8 cellular contexts compared by ENCODE assay signal in the genomic region with DNA sequence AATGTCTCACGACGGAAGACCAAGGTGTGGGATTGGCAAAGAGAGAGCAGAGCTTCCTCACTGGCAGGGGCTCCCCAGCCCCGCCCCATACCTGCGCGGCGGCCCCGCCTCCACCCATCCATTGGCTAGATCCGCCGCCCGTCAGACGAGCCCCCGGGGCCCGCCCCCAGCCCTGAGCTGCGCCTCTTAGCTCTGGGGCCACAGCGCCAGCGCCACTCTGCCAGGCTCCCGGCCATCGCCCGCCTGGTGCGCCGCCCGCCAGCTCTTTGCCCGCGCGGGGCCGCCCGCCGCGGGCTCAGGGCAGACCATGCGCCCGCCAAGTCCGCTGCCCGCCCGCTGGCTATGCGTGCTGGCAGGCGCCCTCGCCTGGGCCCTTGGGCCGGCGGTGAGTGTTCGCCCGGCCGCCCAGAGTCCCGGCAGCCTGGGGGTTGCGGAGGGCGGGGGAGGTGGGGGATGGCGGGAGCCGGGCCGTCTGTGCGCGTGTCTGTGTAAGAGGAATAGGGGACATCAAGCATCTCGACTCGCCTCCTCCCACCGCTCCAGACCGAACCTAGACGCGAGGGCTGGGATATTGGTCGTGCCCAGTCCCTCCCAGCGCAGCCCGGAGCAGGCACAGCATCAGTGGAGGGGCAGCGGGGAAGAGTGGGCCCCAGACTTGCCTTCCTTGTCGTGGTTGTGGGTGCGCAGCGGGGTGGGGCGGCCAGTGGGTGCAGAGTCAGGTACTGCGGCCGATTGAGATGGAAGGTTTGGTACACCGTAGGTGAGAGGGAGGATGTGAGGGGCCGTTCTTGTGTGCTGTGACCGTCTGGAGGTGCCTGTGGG. TPM values are rescaled to one million over a fixed set of nuclear protein-coding genes. Genes with fewer than 3 reads are reported as not detected.
DNase-seq lines count a peak whose midpoint lies in the region; ATAC-seq lines count a peak whose summit lies in the region.

A gene with protein sequence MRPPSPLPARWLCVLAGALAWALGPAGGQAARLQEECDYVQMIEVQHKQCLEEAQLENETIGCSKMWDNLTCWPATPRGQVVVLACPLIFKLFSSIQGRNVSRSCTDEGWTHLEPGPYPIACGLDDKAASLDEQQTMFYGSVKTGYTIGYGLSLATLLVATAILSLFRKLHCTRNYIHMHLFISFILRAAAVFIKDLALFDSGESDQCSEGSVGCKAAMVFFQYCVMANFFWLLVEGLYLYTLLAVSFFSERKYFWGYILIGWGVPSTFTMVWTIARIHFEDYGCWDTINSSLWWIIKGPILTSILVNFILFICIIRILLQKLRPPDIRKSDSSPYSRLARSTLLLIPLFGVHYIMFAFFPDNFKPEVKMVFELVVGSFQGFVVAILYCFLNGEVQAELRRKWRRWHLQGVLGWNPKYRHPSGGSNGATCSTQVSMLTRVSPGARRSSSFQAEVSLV (plus strand): TSS at position 215 of the 822 bp plus-strand sequence. CDS start 93 bp downstream, at position 308.

- H3K4me1 Mint-ChIP-seq in naive thymus-derived CD8-positive, alpha-beta T cell, result peaks cover 32 to 69% (median 53%) of the 10 kb centered on the region in 4 donors
- peaks cover 27% of the 10 kb centered on the region for H3K4me1 Mint-ChIP-seq in stimulated activated memory B cell treated with anti-CD40 and anti-IgM and Interleukin-4, amounts not matched to agents 10 μg/mL and 1 μg/mL and 100 μg/mL, for 72 hours

- peaks cover 2 to 39% (median 17%) of the 10 kb centered on the region in 5 donors for H3K27me3 Mint-ChIP-seq in naive thymus-derived CD8-positive, alpha-beta T cell
- peaks cover 34% of the 10 kb centered on the region for H3K27me3 Mint-ChIP-seq in stimulated activated memory B cell treated with anti-CD40 and anti-IgM and Interleukin-4, amounts not matched to agents 10 μg/mL and 1 μg/mL and 100 μg/mL, for 72 hours

- ATAC-seq in GM19395 (IDR thresholded peaks at IDR 0.05; ENCODE audit: unreplicated experiment) (peak; percentile 89), HG03521 (IDR thresholded peaks at IDR 0.05; ENCODE audit: unreplicated experiment) (peak; percentile 94), esophagus mucosa (peak; percentile 95)
- peak; percentile 91 to 93 for ATAC-seq in naive thymus-derived CD8-positive, alpha-beta T cell
- peak; percentile 98 for ATAC-seq in stimulated activated memory B cell treated with anti-CD40 and anti-IgM and Interleukin-4, amounts not matched to agents 10 μg/mL and 1 μg/mL and 100 μg/mL, for 72 hours

- H3K27ac Mint-ChIP-seq in naive thymus-derived CD8-positive, alpha-beta T cell, result peak within 1 kb of the TSS; percentile 83 to 97 (median 92)
- H3K27ac Mint-ChIP-seq in stimulated activated memory B cell treated with anti-CD40 and anti-IgM and Interleukin-4, amounts not matched to agents 10 μg/mL and 1 μg/mL and 100 μg/mL, for 72 hours, result peak within 1 kb of the TSS; percentile 20

- H3K4me3 Mint-ChIP-seq in naive thymus-derived CD8-positive, alpha-beta T cell, result peak within 1 kb of the TSS; percentile 84 to 99 (median 96)
- H3K4me3 Mint-ChIP-seq in stimulated activated memory B cell treated with anti-CD40 and anti-IgM and Interleukin-4, amounts not matched to agents 10 μg/mL and 1 μg/mL and 100 μg/mL, for 72 hours, result peak within 1 kb of the TSS; percentile 83

- POLR2A ChIA-PET in naive thymus-derived CD8-positive, alpha-beta T cell (lab: Charles Lee), result interaction anchor here (0.7 to 6.3 kb wide), 25 partner anchors 8 to 273 kb away, joined by 3 to 89 read pairs (median 6); a partner anchor contains a TSS

- no peaks in the 10 kb centered on the region for H3K9me3 Mint-ChIP-seq in naive thymus-derived CD8-positive, alpha-beta T cell
- no peaks in the 10 kb centered on the region for H3K9me3 Mint-ChIP-seq in stimulated activated memory B cell treated with anti-CD40 and anti-IgM and Interleukin-4, amounts not matched to agents 10 μg/mL and 1 μg/mL and 100 μg/mL, for 72 hours

- DNase-seq in CD1c-positive myeloid dendritic cell (ENCODE audit: extremely low spot score) (peak; percentile 75), NOMO-1 treated with dmso at 0.1 percent for 144 hours (lab: John Stamatoyannopoulos, UW; ENCODE audit: unreplicated experiment) (peak; percentile 60)
- DNase-seq in activated T-cell treated with anti-CD3 and anti-CD28 coated beads, Interleukin-2, amount 50 U/mL, for 1 hour, result peak; percentile 97
- DNase-seq in naive thymus-derived CD8-positive, alpha-beta T cell, result peak; percentile 89 to 97 (median 95)

- no peaks in the 10 kb centered on the region for H3K36me3 Mint-ChIP-seq in naive thymus-derived CD8-positive, alpha-beta T cell
- H3K36me3 Mint-ChIP-seq in stimulated activated memory B cell treated with anti-CD40 and anti-IgM and Interleukin-4, amounts not matched to agents 10 μg/mL and 1 μg/mL and 100 μg/mL, for 72 hours, result no peaks in the 10 kb centered on the region

RNA-seq across cellular contexts. Expression of the gene that starts here (rescaled TPM):
- total RNA-seq in esophagus mucosa, result 3.9 TPM
- total RNA-seq in naive thymus-derived CD8-positive, alpha-beta T cell, result 100 to 1,000 TPM; 122 TPM
- 10 to 100 TPM; 16.2 to 40.3 (median 28.8) TPM for polyA plus RNA-seq in naive thymus-derived CD8-positive, alpha-beta T cell

Comparison
In these comparisons a context has a peak if more than half of its experiments do, and no peak if none do; other contexts are left out.
1. Peak in every context shown above with its lines: DNase-seq and ATAC-seq.
2. RNA of the gene that starts here (total RNA-seq): 122 TPM in naive thymus-derived CD8-positive, alpha-beta T cell; 3.9 TPM in esophagus mucosa (single experiment); every median in the first group is over 10 times any median in the second.